ENCODE assay signal across 15 cellular contexts in the genomic region with DNA sequence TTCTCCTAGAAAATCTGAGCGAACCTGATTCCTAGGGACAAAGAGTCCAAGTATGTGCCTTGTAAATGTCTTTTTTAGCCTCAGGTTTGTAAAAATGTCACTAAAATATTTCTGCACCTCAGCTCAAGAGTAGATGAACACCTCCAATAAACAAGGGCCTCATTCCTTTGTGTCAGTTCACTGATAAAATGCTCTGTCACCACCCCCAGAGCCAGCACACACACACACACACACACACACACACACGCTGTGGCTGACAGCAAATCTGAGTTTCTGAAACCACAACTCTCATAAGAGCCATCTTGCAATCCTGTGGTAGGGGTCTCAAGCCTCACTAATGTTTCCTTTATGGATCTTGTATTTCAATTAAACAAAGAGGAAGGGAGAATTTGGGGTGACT.
DNase-seq lines count a peak whose midpoint lies in the region; ATAC-seq and TF ChIP-seq lines count a peak whose summit lies in the region.
"Had no signal": no experiment of that assay in that cellular context is flagged by ENCODE, and none has a peak within 500 bp of the region (broad histone marks: within the 10 kb centered on the region; RNA-seq: fewer than 3 reads in every experiment).

No MANE protein-coding gene starts in this region.

- H3K27me3 ChIP-seq in gastroesophageal sphincter, result no peaks in the 10 kb centered on the region
- no peaks in the 10 kb centered on the region for H3K27me3 ChIP-seq in mesendoderm (ENCODE audit: insufficient read depth, low read length, poor library complexity)

- H4K5ac ChIP-seq in mesendoderm (ENCODE audit: low read length), result no peak overlapping the region

- H3K18ac ChIP-seq in mesendoderm (ENCODE audit: low read length), result peak overlapping the region; percentile 56

- no peak overlapping the region for H3K23ac ChIP-seq in mesendoderm (ENCODE audit: low read length)

- ATAC-seq in gastroesophageal sphincter, result no peak
- ATAC-seq: GM23338, K562, PC-3 had no signal

- H3K4me3 ChIP-seq in gastroesophageal sphincter (no peak overlapping the region), mesendoderm (ENCODE audit: low read length) (no peak overlapping the region)
- H3K4me3 ChIP-seq: GM23338, K562 had no signal

- peaks cover 38% of the 10 kb centered on the region for H3K4me1 Mint-ChIP-seq in type B pancreatic cell (ENCODE audit: unreplicated experiment)
- H3K4me1 Mint-ChIP-seq: CD8-positive, alpha-beta memory T cell had no signal

- no peak overlapping the region for H2BK120ac ChIP-seq in mesendoderm (ENCODE audit: low read depth, low read length)

- no peaks in the 10 kb centered on the region for H3K79me2 ChIP-seq in mesendoderm (ENCODE audit: control insufficient read depth, insufficient read depth, low read length)

- H2BK5ac ChIP-seq in mesendoderm (ENCODE audit: low read length), result no peak overlapping the region

- H3K36me3 ChIP-seq in gastroesophageal sphincter (no peaks in the 10 kb centered on the region), mesendoderm (ENCODE audit: control insufficient read depth, insufficient read depth, low read length) (no peaks in the 10 kb centered on the region)

- H2BK15ac ChIP-seq in mesendoderm (replicated peaks; ENCODE audit: low read depth), result no peak overlapping the region

- no peaks in the 10 kb centered on the region for H3K79me1 ChIP-seq in mesendoderm (ENCODE audit: low read length)

- no peaks in the 10 kb centered on the region for H3K36me3 Mint-ChIP-seq in type B pancreatic cell
- H3K36me3 Mint-ChIP-seq: CD8-positive, alpha-beta memory T cell had no signal

- no peak for TF ChIP-seq POLR2A in gastroesophageal sphincter (IDR thresholded peaks at IDR 0.05)

- 20 to 48% methylated on average over 1 to 2 of the region's 2 CpGs for WGBS in gastroesophageal sphincter (ENCODE audit: low coverage in 1 of 2), 2 donors
- WGBS in mesendoderm (ENCODE audit: extremely low coverage, insufficient coverage, low lambda C conversion rate), result no CpG with 5 or more reads among the region's 2 CpGs

- TF ChIP-seq EP300 in gastroesophageal sphincter (IDR thresholded peaks at IDR 0.05), result no peak

- H3K4me2 ChIP-seq in mesendoderm (ENCODE audit: low read length), result no peak overlapping the region
- H3K4me2 ChIP-seq: GM23338 had no signal

- H3K9ac ChIP-seq in mesendoderm (ENCODE audit: low read length), result no peak overlapping the region

- H3K4me1 ChIP-seq in gastroesophageal sphincter (peaks cover 5 to 34% (median 10%) of the 10 kb centered on the region in 3 donors), mesendoderm (ENCODE audit: control insufficient read depth, low read depth, low read length) (peaks cover 22% of the 10 kb centered on the region)

- TF ChIP-seq CTCF in gastroesophageal sphincter (IDR thresholded peaks at IDR 0.05), result no peak
- no peak for TF ChIP-seq CTCF in type B pancreatic cell (conservative IDR thresholded peaks at IDR 0.05)

- H2AK5ac ChIP-seq in mesendoderm (ENCODE audit: low read length), result no peak overlapping the region

- H3K9me3 ChIP-seq in gastroesophageal sphincter, result no peaks in the 10 kb centered on the region

- no peak overlapping the region for H3K56ac ChIP-seq in mesendoderm (ENCODE audit: low read length)

- H3K4me3 Mint-ChIP-seq in type B pancreatic cell, result peak overlapping the region; percentile 66
- H3K4me3 Mint-ChIP-seq: CD8-positive, alpha-beta memory T cell; GM23338; HFFc6 had no signal

- H3K4ac ChIP-seq in mesendoderm (ENCODE audit: low read depth, low read length), result no peak overlapping the region

- H3K9me3 Mint-ChIP-seq in type B pancreatic cell, result peaks cover under 1% of the 10 kb centered on the region
- H3K9me3 Mint-ChIP-seq: GM23338, HFFc6 had no signal

- DNase-seq in astrocyte of the hippocampus (ENCODE audit: low read depth, low spot score) (peak; percentile 66), mesendoderm (peak; percentile 53), type B pancreatic cell (ENCODE audit: extremely low spot score, unreplicated experiment) (no peak), HCEC 1CT (no peak), GF-D8 (lab: John Stamatoyannopoulos, UW) (no peak)
- no peak for DNase-seq in activated CD4-positive, alpha-beta T cell treated with anti-CD3 and anti-CD28 coated beads, Interleukin-2, amount 50 U/mL, for 1 hour
- DNase-seq: CD8-positive, alpha-beta memory T cell; HFFc6; NCI-H1048; NCI-H146; PC-3 had no signal

- no peaks in the 10 kb centered on the region for H3K27me3 Mint-ChIP-seq in type B pancreatic cell

- peak overlapping the region in 3 of 4 donors; percentile 54 to 61 (median 55) for H3K27ac ChIP-seq in gastroesophageal sphincter
- no peak overlapping the region for H3K27ac ChIP-seq in mesendoderm (ENCODE audit: low read depth, low read length)
- H3K27ac ChIP-seq: HL-60 had no signal

- no peak overlapping the region for H4K8ac ChIP-seq in mesendoderm (ENCODE audit: low read depth, low read length)

- peak overlapping the region; percentile 78 for H3K27ac Mint-ChIP-seq in type B pancreatic cell
- H3K27ac Mint-ChIP-seq: CD8-positive, alpha-beta memory T cell; GM23338; HFFc6 had no signal

Comparison
In these comparisons a context has a peak if more than half of its experiments do, and no peak if none do; other contexts are left out.
1. DNase-seq: peak in astrocyte of the hippocampus (single experiment) and mesendoderm (single experiment); none in type B pancreatic cell (single experiment), activated CD4-positive, alpha-beta T cell treated with anti-CD3 and anti-CD28 coated beads, Interleukin-2, amount 50 U/mL, for 1 hour (single experiment), HCEC 1CT (single experiment) and GF-D8 (single experiment).